ENCODE assay signal across 19 cellular contexts in genomic region chr2:194096402-194096801, GRCh38.
DNase-seq lines count a peak whose midpoint lies in the region; ATAC-seq and TF ChIP-seq lines count a peak whose summit lies in the region.
"Had no signal": no experiment of that assay in that cellular context is flagged by ENCODE, and none has a peak within 500 bp of the region (broad histone marks: within the 10 kb centered on the region; RNA-seq: fewer than 3 reads in every experiment).

No MANE protein-coding gene starts in this region.

- no peaks in the 10 kb centered on the region for H4K20me1 ChIP-seq in osteoblast (ENCODE audit: insufficient read depth, low read length)

- H3K4me1 ChIP-seq in osteoblast (ENCODE audit: insufficient read depth, low read length), result no peaks in the 10 kb centered on the region

- no peaks in the 10 kb centered on the region for H3K9me3 ChIP-seq in osteoblast (ENCODE audit: low read depth, low read length)
- H3K9me3 ChIP-seq: MG63 had no signal

- H3K27ac ChIP-seq in osteoblast (ENCODE audit: low read depth, low read length), result no peak overlapping the region

- H3K4me3 ChIP-seq in epithelial cell of proximal tubule (ENCODE audit: low read depth, low read length), result no peak overlapping the region
- no peak overlapping the region for H3K4me3 ChIP-seq in osteoblast (ENCODE audit: insufficient read depth, low read length)
- H3K4me3 ChIP-seq: MG63 had no signal

- H3K27me3 ChIP-seq in osteoblast (ENCODE audit: insufficient read depth, low read length), result no peaks in the 10 kb centered on the region
- H3K27me3 ChIP-seq: MG63 had no signal

- no peak overlapping the region for H2AFZ ChIP-seq in osteoblast (ENCODE audit: low read length)

- no peaks in the 10 kb centered on the region for H3K79me2 ChIP-seq in osteoblast (ENCODE audit: insufficient read depth, low read length)

- ATAC-seq in GM18907 (IDR thresholded peaks at IDR 0.05; ENCODE audit: unreplicated experiment), result peak; percentile 56
- peak; percentile 48 for ATAC-seq in HG02642 (IDR thresholded peaks at IDR 0.05; ENCODE audit: poor library complexity, unreplicated experiment)
- peak; percentile 53 for ATAC-seq in HG03342 (IDR thresholded peaks at IDR 0.05; ENCODE audit: unreplicated experiment)
- ATAC-seq in GM21367 (IDR thresholded peaks at IDR 0.05; ENCODE audit: unreplicated experiment), result no peak
- ATAC-seq in activated CD4-positive, CD25-positive, alpha-beta regulatory T cell treated with anti-CD3 and anti-CD28 coated beads, Interleukin-2, amount 50 U/mL, for 24 hours, result no peak
- ATAC-seq: PC-3 had no signal

- no peak overlapping the region for H3K4me2 ChIP-seq in osteoblast (ENCODE audit: insufficient read depth, low read length)

- H3K36me3 ChIP-seq in osteoblast (ENCODE audit: insufficient read depth, low read length), result no peaks in the 10 kb centered on the region
- H3K36me3 ChIP-seq: MG63 had no signal

- TF ChIP-seq CTCF in epithelial cell of proximal tubule (conservative IDR thresholded peaks at IDR 0.05; ENCODE audit: low read depth, low read length) (no peak), osteoblast (IDR thresholded peaks at IDR 0.05; ENCODE audit: extremely low read depth, low read depth, low read length) (no peak)

- DNase-seq in epithelial cell of proximal tubule (ENCODE audit: low read depth) (peak; percentile 10), osteoblast (ENCODE audit: insufficient read length, low spot score, missing footprints) (no peak)
- DNase-seq: CD4-positive, CD25-positive, alpha-beta regulatory T cell; DMS79; MG63; NCI-H1417; NCI-H1694 treated with DMSO at 0.1 percent for 48 hours; NCI-H2081 treated with DMSO at 0.1 percent for 48 hours; NCI-H2171 treated with DMSO at 0.1 percent for 48 hours; NCI-H446; NCI-H526; PC-3; Right ventricle myocardium superior; T1000 had no signal

Comparison
In these comparisons a context has a peak if more than half of its experiments do, and no peak if none do; other contexts are left out.
1. ATAC-seq: peak in GM18907 (single experiment), HG02642 (single experiment) and HG03342 (single experiment); none in GM21367 (single experiment) and activated CD4-positive, CD25-positive, alpha-beta regulatory T cell treated with anti-CD3 and anti-CD28 coated beads, Interleukin-2, amount 50 U/mL, for 24 hours (0 of 2).